2 cellular contexts compared by ENCODE assay signal in the genomic region with DNA sequence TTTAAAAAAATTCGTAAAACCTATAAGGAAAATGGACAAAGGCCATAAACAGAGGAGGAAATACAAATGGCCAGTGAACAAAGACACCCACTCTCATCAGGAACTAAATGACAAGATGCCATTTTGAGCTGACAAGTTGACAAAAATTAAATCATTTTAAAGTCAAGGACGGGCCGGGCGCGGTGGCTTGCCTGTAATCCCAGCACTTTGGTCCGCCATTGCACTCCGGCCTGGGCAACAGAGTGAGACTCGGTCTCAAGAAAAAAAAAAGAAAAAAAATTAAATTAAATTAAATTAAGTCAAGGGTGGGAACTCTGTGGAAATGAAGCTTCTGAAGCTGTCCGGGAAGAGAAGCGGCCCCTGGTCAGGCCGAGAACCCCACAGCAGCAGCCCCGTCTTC.
TF ChIP-seq lines count a peak whose summit lies in the region.

No MANE protein-coding gene starts in this region.

TF ChIP-seq in GM23338, 12 proteins besides CTCF, POLR2A, EP300 and RAD21 (continues in another document):
- TF ChIP-seq EZH2phosphoT487 (IDR thresholded peaks at IDR 0.05; ENCODE audit: unreplicated experiment): no peak
- TF ChIP-seq CREB1 (CRISPR knock-in tag; IDR thresholded peaks at IDR 0.05; ENCODE audit: low read depth): no peak
- TF ChIP-seq, protein P1, sequence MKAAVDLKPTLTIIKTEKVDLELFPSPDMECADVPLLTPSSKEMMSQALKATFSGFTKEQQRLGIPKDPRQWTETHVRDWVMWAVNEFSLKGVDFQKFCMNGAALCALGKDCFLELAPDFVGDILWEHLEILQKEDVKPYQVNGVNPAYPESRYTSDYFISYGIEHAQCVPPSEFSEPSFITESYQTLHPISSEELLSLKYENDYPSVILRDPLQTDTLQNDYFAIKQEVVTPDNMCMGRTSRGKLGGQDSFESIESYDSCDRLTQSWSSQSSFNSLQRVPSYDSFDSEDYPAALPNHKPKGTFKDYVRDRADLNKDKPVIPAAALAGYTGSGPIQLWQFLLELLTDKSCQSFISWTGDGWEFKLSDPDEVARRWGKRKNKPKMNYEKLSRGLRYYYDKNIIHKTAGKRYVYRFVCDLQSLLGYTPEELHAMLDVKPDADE (IDR thresholded peaks at IDR 0.05): no peak
- TF ChIP-seq STAT1 (IDR thresholded peaks at IDR 0.05; ENCODE audit: unreplicated experiment): no peak
- no peak for TF ChIP-seq JUNB (IDR thresholded peaks at IDR 0.05; ENCODE audit: unreplicated experiment)
- TF ChIP-seq POLR2AphosphoS5 (IDR thresholded peaks at IDR 0.05; ENCODE audit: low read depth): no peak
- TF ChIP-seq, protein P2, sequence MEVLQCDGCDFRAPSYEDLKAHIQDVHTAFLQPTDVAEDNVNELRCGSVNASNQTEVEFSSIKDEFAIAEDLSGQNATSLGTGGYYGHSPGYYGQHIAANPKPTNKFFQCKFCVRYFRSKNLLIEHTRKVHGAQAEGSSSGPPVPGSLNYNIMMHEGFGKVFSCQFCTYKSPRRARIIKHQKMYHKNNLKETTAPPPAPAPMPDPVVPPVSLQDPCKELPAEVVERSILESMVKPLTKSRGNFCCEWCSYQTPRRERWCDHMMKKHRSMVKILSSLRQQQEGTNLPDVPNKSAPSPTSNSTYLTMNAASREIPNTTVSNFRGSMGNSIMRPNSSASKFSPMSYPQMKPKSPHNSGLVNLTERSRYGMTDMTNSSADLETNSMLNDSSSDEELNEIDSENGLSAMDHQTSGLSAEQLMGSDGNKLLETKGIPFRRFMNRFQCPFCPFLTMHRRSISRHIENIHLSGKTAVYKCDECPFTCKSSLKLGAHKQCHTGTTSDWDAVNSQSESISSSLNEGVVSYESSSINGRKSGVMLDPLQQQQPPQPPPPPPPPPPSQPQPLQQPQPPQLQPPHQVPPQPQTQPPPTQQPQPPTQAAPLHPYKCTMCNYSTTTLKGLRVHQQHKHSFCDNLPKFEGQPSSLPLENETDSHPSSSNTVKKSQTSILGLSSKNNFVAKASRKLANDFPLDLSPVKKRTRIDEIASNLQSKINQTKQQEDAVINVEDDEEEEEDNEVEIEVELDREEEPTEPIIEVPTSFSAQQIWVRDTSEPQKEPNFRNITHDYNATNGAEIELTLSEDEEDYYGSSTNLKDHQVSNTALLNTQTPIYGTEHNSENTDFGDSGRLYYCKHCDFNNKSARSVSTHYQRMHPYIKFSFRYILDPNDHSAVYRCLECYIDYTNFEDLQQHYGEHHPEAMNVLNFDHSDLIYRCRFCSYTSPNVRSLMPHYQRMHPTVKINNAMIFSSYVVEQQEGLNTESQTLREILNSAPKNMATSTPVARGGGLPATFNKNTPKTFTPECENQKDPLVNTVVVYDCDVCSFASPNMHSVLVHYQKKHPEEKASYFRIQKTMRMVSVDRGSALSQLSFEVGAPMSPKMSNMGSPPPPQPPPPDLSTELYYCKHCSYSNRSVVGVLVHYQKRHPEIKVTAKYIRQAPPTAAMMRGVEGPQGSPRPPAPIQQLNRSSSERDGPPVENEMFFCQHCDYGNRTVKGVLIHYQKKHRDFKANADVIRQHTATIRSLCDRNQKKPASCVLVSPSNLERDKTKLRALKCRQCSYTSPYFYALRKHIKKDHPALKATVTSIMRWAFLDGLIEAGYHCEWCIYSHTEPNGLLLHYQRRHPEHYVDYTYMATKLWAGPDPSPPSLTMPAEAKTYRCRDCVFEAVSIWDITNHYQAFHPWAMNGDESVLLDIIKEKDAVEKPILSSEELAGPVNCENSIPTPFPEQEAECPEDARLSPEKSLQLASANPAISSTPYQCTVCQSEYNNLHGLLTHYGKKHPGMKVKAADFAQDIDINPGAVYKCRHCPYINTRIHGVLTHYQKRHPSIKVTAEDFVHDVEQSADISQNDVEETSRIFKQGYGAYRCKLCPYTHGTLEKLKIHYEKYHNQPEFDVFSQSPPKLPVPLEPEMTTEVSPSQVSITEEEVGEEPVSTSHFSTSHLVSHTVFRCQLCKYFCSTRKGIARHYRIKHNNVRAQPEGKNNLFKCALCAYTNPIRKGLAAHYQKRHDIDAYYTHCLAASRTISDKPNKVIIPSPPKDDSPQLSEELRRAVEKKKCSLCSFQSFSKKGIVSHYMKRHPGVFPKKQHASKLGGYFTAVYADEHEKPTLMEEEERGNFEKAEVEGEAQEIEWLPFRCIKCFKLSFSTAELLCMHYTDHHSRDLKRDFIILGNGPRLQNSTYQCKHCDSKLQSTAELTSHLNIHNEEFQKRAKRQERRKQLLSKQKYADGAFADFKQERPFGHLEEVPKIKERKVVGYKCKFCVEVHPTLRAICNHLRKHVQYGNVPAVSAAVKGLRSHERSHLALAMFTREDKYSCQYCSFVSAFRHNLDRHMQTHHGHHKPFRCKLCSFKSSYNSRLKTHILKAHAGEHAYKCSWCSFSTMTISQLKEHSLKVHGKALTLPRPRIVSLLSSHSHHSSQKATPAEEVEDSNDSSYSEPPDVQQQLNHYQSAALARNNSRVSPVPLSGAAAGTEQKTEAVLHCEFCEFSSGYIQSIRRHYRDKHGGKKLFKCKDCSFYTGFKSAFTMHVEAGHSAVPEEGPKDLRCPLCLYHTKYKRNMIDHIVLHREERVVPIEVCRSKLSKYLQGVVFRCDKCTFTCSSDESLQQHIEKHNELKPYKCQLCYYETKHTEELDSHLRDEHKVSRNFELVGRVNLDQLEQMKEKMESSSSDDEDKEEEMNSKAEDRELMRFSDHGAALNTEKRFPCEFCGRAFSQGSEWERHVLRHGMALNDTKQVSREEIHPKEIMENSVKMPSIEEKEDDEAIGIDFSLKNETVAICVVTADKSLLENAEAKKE (CRISPR knock-in tag; IDR thresholded peaks at IDR 0.05): no peak
- no peak for TF ChIP-seq EZH2 (IDR thresholded peaks at IDR 0.05; ENCODE audit: low read depth, unreplicated experiment)
- TF ChIP-seq, protein P3, sequence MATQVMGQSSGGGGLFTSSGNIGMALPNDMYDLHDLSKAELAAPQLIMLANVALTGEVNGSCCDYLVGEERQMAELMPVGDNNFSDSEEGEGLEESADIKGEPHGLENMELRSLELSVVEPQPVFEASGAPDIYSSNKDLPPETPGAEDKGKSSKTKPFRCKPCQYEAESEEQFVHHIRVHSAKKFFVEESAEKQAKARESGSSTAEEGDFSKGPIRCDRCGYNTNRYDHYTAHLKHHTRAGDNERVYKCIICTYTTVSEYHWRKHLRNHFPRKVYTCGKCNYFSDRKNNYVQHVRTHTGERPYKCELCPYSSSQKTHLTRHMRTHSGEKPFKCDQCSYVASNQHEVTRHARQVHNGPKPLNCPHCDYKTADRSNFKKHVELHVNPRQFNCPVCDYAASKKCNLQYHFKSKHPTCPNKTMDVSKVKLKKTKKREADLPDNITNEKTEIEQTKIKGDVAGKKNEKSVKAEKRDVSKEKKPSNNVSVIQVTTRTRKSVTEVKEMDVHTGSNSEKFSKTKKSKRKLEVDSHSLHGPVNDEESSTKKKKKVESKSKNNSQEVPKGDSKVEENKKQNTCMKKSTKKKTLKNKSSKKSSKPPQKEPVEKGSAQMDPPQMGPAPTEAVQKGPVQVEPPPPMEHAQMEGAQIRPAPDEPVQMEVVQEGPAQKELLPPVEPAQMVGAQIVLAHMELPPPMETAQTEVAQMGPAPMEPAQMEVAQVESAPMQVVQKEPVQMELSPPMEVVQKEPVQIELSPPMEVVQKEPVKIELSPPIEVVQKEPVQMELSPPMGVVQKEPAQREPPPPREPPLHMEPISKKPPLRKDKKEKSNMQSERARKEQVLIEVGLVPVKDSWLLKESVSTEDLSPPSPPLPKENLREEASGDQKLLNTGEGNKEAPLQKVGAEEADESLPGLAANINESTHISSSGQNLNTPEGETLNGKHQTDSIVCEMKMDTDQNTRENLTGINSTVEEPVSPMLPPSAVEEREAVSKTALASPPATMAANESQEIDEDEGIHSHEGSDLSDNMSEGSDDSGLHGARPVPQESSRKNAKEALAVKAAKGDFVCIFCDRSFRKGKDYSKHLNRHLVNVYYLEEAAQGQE (IDR thresholded peaks at IDR 0.05; ENCODE audit: unreplicated experiment): no peak
- no peak for TF ChIP-seq ZNF331 (CRISPR knock-in tag; IDR thresholded peaks at IDR 0.05; ENCODE audit: low read depth)

TF ChIP-seq in GM12878, 131 proteins besides CTCF, POLR2A, EP300 and RAD21:
- TF ChIP-seq YY1 (IDR thresholded peaks at IDR 0.05; ENCODE audit: low read depth, low read length) (peak; percentile 69), NR2C1 (IDR thresholded peaks at IDR 0.05) (no peak)
TF ChIP-seq in GM12878: peak in this region for 1.
